In the genomic region with DNA sequence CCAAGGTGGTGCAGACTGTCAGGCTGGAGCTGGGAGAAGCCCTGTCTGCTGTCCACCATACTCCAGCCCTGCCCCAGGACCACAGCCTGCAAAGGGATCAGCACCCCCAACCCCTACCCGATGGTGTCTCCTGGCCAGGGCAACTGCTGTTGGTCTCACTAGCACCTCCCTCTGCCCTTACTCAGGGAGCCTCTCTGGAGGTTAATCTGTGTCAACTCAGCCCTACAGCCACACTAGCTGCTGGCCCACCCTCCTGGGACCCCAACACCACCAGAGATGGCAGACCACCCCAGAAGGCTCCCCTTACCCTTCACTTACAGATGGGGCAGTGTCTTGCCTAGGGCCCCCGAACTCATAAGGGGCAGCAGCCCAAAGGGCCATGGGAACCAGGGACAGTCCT, we compare ENCODE assay signal across 26 cellular contexts.
DNase-seq lines count a peak whose midpoint lies in the region; ATAC-seq, FAIRE-seq and TF ChIP-seq lines count a peak whose summit lies in the region.
"Had no signal": no experiment of that assay in that cellular context is flagged by ENCODE, and none has a peak within 500 bp of the region (broad histone marks: within the 10 kb centered on the region; RNA-seq: fewer than 3 reads in every experiment).

No MANE protein-coding gene starts in this region.

- DNase-seq in activated CD8-positive, alpha-beta memory T cell treated with anti-CD3 and anti-CD28 coated beads, Interleukin-2, amount 50 U/mL, for 4 hours, result peak; percentile 1
- no peak for DNase-seq in activated CD8-positive, alpha-beta memory T cell treated with anti-CD3 and anti-CD28 coated beads, Interleukin-2, amount 10 ng/mL, durations not matched to agents 7 days and 5 days
- DNase-seq in GM23338 (ENCODE audit: low spot score) (no peak), endothelial cell of umbilical vein (ENCODE audit: low read depth, low spot score) (no peak), sigmoid colon (peak; percentile 48), AG08396 (ENCODE audit: low spot score) (no peak), stomach (no peak)
- DNase-seq: 8988T; ACHN; CD4-positive, alpha-beta T cell; COR-L47; GM23248; HCEC 1CT; MM.1S; NCI-H1048; NCI-H1694; NCI-H2029 treated with DMSO at 0.1 percent for 48 hours; NCI-H446 treated with DMSO at 0.1 percent for 48 hours; NCI-H526; SHP77 had no signal

- H3K9me1 ChIP-seq in endothelial cell of umbilical vein (replicated peaks; ENCODE audit: control insufficient read depth, extremely low read depth, insufficient read depth, low read length), result no peaks in the 10 kb centered on the region

- TF ChIP-seq EP300 in sigmoid colon (IDR thresholded peaks at IDR 0.05) (no peak), stomach (IDR thresholded peaks at IDR 0.05) (no peak)

- H4K20me1 ChIP-seq in GM23338 (replicated peaks; ENCODE audit: insufficient read depth), result no peaks in the 10 kb centered on the region
- H4K20me1 ChIP-seq in endothelial cell of umbilical vein (replicated peaks; ENCODE audit: control insufficient read depth, extremely low read depth, insufficient read depth, low read length), result no peaks in the 10 kb centered on the region
- H4K20me1 ChIP-seq: BLaER1 had no signal

- no peaks in the 10 kb centered on the region for H3K9me3 Mint-ChIP-seq in activated CD8-positive, alpha-beta memory T cell treated with anti-CD3 and anti-CD28 coated beads, Interleukin-2, amount 10 ng/mL, durations not matched to agents 7 days and 5 days (ENCODE audit: low read depth)
- no peaks in the 10 kb centered on the region for H3K9me3 Mint-ChIP-seq in GM23338
- H3K9me3 Mint-ChIP-seq: CD4-positive, alpha-beta T cell; IgD-negative memory B cell had no signal

- TF ChIP-seq POLR2A in endothelial cell of umbilical vein (IDR thresholded peaks at IDR 0.05; ENCODE audit: low read depth, low read length), result no peak
- TF ChIP-seq POLR2A in sigmoid colon (IDR thresholded peaks at IDR 0.05), result no peak
- TF ChIP-seq POLR2A in stomach (IDR thresholded peaks at IDR 0.05), result no peak

- no peaks in the 10 kb centered on the region for H3K36me3 Mint-ChIP-seq in activated CD8-positive, alpha-beta memory T cell treated with anti-CD3 and anti-CD28 coated beads, Interleukin-2, amount 10 ng/mL, durations not matched to agents 7 days and 5 days
- H3K36me3 Mint-ChIP-seq in GM23338 (ENCODE audit: low read depth), result no peaks in the 10 kb centered on the region

- no peaks in the 10 kb centered on the region for H3K4me1 Mint-ChIP-seq in activated CD8-positive, alpha-beta memory T cell treated with anti-CD3 and anti-CD28 coated beads, Interleukin-2, amount 10 ng/mL, durations not matched to agents 7 days and 5 days
- H3K4me1 Mint-ChIP-seq in GM23338, result no peaks in the 10 kb centered on the region; the same call in 2 of the 3 replicates

- no peak for ATAC-seq in activated CD8-positive, alpha-beta memory T cell treated with anti-CD3 and anti-CD28 coated beads, Interleukin-2, amount 10 ng/mL, durations not matched to agents 7 days and 5 days
- ATAC-seq in GM23338 (peak; percentile 47), GM18870 (IDR thresholded peaks at IDR 0.05; ENCODE audit: unreplicated experiment) (no peak)

- H3K4me1 ChIP-seq in GM23338 (ENCODE audit: insufficient read depth) (no peaks in the 10 kb centered on the region), endothelial cell of umbilical vein (ENCODE audit: control insufficient read depth, extremely low read depth, insufficient read depth, low read length) (no peaks in the 10 kb centered on the region), sigmoid colon (no peaks in the 10 kb centered on the region), stomach (peaks cover 0 to 9% (median 2%) of the 10 kb centered on the region in 4 donors)

- H3K27me3 ChIP-seq in GM23338 (ENCODE audit: insufficient read depth) (no peaks in the 10 kb centered on the region), endothelial cell of umbilical vein (ENCODE audit: control insufficient read depth in 2 of 2, insufficient read depth in 2 of 2, low read length in 2 of 2) (peaks cover 11 to 13% of the 10 kb centered on the region in 2 experiments), sigmoid colon (peaks cover 0 to 8% (median 0%) of the 10 kb centered on the region in 3 donors), stomach (peaks cover 0 to 11% (median 0%) of the 10 kb centered on the region in 3 donors)
- H3K27me3 ChIP-seq: BLaER1 had no signal

- H3K36me3 ChIP-seq in GM23338 (ENCODE audit: insufficient read depth) (no peaks in the 10 kb centered on the region), endothelial cell of umbilical vein (ENCODE audit: control insufficient read depth in 2 of 2, extremely low read depth in 1 of 2, insufficient read depth in 2 of 2, low read length in 2 of 2) (no peaks in the 10 kb centered on the region), sigmoid colon (no peaks in the 10 kb centered on the region), stomach (no peaks in the 10 kb centered on the region)
- H3K36me3 ChIP-seq: BLaER1 had no signal

- H3K27ac Mint-ChIP-seq in activated CD8-positive, alpha-beta memory T cell treated with anti-CD3 and anti-CD28 coated beads, Interleukin-2, amount 10 ng/mL, durations not matched to agents 7 days and 5 days, result no peak overlapping the region
- H3K27ac Mint-ChIP-seq in GM23338, result no peak overlapping the region
- H3K27ac Mint-ChIP-seq: CD4-positive, alpha-beta T cell; IgD-negative memory B cell had no signal

- H3K27me3 Mint-ChIP-seq in activated CD8-positive, alpha-beta memory T cell treated with anti-CD3 and anti-CD28 coated beads, Interleukin-2, amount 10 ng/mL, durations not matched to agents 7 days and 5 days, result peaks cover 4% of the 10 kb centered on the region
- H3K27me3 Mint-ChIP-seq in GM23338 (ENCODE audit: insufficient read depth, low read depth, poor library complexity), result peaks cover 3% of the 10 kb centered on the region
- H3K27me3 Mint-ChIP-seq: CD4-positive, alpha-beta T cell had no signal

- BruUV-seq in endothelial cell of umbilical vein (replicated peaks; lab: Mats Ljungman, UMichigan), result no TSS peak

- H3K9me2 ChIP-seq in GM23338 (ENCODE audit: insufficient read depth), result no peaks in the 10 kb centered on the region

- POLR2A ChIA-PET in endothelial cell of umbilical vein (lab: Charles Lee), result no interaction called here

- intact Hi-C loops in endothelial cell of umbilical vein (cut with micrococcal nuclease), result no loop called here
- intact Hi-C loops in sigmoid colon (cut with DNase I), result no loop called here
- intact Hi-C loops in stomach (cut with DNase I; ENCODE audit: low total_unique reads), result no loop called here

- peak in 1 of 2 experiments; percentile 12; a peak in 1 of 4 replicates for TF ChIP-seq CTCF in GM23338 (conservative IDR thresholded peaks at IDR 0.05; ENCODE audit: low read depth in 2 of 2)
- no peak for TF ChIP-seq CTCF in endothelial cell of umbilical vein (IDR thresholded peaks at IDR 0.05; ENCODE audit: extremely low read depth in 1 of 2, insufficient read depth in 1 of 2, low read depth in 1 of 2, low read length in 2 of 2)
- no peak for TF ChIP-seq CTCF in sigmoid colon (IDR thresholded peaks at IDR 0.05)
- TF ChIP-seq CTCF in stomach (IDR thresholded peaks at IDR 0.05), result no peak

- H3K4me3 ChIP-seq in GM23338, result no peak overlapping the region
- H3K4me3 ChIP-seq in endothelial cell of umbilical vein (replicated peaks in 1 of 3; ENCODE audit: insufficient read depth in 1 of 3, low read depth in 1 of 3, low read length in 3 of 3), result no peak overlapping the region
- no peak overlapping the region for H3K4me3 ChIP-seq in sigmoid colon
- no peak overlapping the region for H3K4me3 ChIP-seq in stomach
- H3K4me3 ChIP-seq: BLaER1 had no signal

- no peak for FAIRE-seq in endothelial cell of umbilical vein (lab: Jason Lieb, UNC)

- CTCF ChIA-PET in activated CD8-positive, alpha-beta memory T cell treated with anti-CD3 and anti-CD28 coated beads, Interleukin-2, amount 10 ng/mL, durations not matched to agents 7 days and 5 days (lab: Charles Lee), result no interaction called here
- CTCF ChIA-PET in endothelial cell of umbilical vein (lab: Charles Lee), result no interaction called here

- H3K9me3 ChIP-seq in endothelial cell of umbilical vein (replicated peaks; ENCODE audit: control insufficient read depth, insufficient read depth, low read length) (no peaks in the 10 kb centered on the region), sigmoid colon (no peaks in the 10 kb centered on the region), stomach (no peaks in the 10 kb centered on the region)
- H3K9me3 ChIP-seq: BLaER1 had no signal

- H3K4me2 ChIP-seq in GM23338 (no peak overlapping the region), endothelial cell of umbilical vein (ENCODE audit: insufficient read depth, low read length) (no peak overlapping the region)
- H3K4me2 ChIP-seq: BLaER1, KMS-11 had no signal

- H2AFZ ChIP-seq in GM23338 (no peak overlapping the region), endothelial cell of umbilical vein (ENCODE audit: low read depth, low read length) (no peak overlapping the region)
- H2AFZ ChIP-seq: GM23248 had no signal

- H3K9ac ChIP-seq in endothelial cell of umbilical vein (replicated peaks; ENCODE audit: extremely low read depth, insufficient read depth, low read length), result no peak overlapping the region
- H3K9ac ChIP-seq: BLaER1, KMS-11 had no signal

- WGBS in sigmoid colon, 2 donors, result 76 to 86% methylated on average over 2 of the region's 2 CpGs
- 70 to 93% (median 75%) methylated on average over 1 to 2 of the region's 2 CpGs for WGBS in stomach, 5 donors

- H3K4me3 Mint-ChIP-seq in activated CD8-positive, alpha-beta memory T cell treated with anti-CD3 and anti-CD28 coated beads, Interleukin-2, amount 10 ng/mL, durations not matched to agents 7 days and 5 days, result no peak overlapping the region
- no peak overlapping the region for H3K4me3 Mint-ChIP-seq in GM23338
- H3K4me3 Mint-ChIP-seq: CD4-positive, alpha-beta T cell had no signal

- no peaks in the 10 kb centered on the region for H3F3A ChIP-seq in GM23338 (replicated peaks; ENCODE audit: low read depth)

- H3K27ac ChIP-seq in GM23338 (ENCODE audit: low read depth) (no peak overlapping the region), endothelial cell of umbilical vein (ENCODE audit: insufficient read depth, low read depth, low read length) (no peak overlapping the region), sigmoid colon (no peak overlapping the region), stomach (no peak overlapping the region)
- H3K27ac ChIP-seq: BLaER1, GM23248, HL-60, KMS-11, RWPE1 had no signal

- H3K79me2 ChIP-seq in GM23338 (replicated peaks; ENCODE audit: insufficient read depth) (no peaks in the 10 kb centered on the region), endothelial cell of umbilical vein (ENCODE audit: control insufficient read depth, insufficient read depth, low read length) (no peaks in the 10 kb centered on the region)

- dilution Hi-C loops in endothelial cell of umbilical vein (cut with MboI; ENCODE audit: extremely low pct_ligation_motif_present, low sequenced_read_pairs), result no loop called here

TF ChIP-seq in GM23338, 12 proteins besides CTCF, POLR2A, EP300 and RAD21 (continues in another document):
- no peak for TF ChIP-seq NANOG (IDR thresholded peaks at IDR 0.05; ENCODE audit: borderline replicate concordance)

TF ChIP-seq in endothelial cell of umbilical vein, 7 proteins besides CTCF, POLR2A, EP300 and RAD21 (continues in another document):
- TF ChIP-seq, protein P1, sequence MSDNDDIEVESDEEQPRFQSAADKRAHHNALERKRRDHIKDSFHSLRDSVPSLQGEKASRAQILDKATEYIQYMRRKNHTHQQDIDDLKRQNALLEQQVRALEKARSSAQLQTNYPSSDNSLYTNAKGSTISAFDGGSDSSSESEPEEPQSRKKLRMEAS (IDR thresholded peaks at IDR 0.05; ENCODE audit: insufficient read depth, insufficient read length), result no peak

Comparison
In these comparisons a context has a peak if more than half of its experiments do, and no peak if none do; other contexts are left out.
1. DNase-seq: peak in activated CD8-positive, alpha-beta memory T cell treated with anti-CD3 and anti-CD28 coated beads, Interleukin-2, amount 50 U/mL, for 4 hours (single experiment) and sigmoid colon (single experiment); none in activated CD8-positive, alpha-beta memory T cell treated with anti-CD3 and anti-CD28 coated beads, Interleukin-2, amount 10 ng/mL, durations not matched to agents 7 days and 5 days (single experiment), GM23338 (single experiment), endothelial cell of umbilical vein (single experiment), AG08396 (single experiment) and stomach (single experiment).